In the genomic region with DNA sequence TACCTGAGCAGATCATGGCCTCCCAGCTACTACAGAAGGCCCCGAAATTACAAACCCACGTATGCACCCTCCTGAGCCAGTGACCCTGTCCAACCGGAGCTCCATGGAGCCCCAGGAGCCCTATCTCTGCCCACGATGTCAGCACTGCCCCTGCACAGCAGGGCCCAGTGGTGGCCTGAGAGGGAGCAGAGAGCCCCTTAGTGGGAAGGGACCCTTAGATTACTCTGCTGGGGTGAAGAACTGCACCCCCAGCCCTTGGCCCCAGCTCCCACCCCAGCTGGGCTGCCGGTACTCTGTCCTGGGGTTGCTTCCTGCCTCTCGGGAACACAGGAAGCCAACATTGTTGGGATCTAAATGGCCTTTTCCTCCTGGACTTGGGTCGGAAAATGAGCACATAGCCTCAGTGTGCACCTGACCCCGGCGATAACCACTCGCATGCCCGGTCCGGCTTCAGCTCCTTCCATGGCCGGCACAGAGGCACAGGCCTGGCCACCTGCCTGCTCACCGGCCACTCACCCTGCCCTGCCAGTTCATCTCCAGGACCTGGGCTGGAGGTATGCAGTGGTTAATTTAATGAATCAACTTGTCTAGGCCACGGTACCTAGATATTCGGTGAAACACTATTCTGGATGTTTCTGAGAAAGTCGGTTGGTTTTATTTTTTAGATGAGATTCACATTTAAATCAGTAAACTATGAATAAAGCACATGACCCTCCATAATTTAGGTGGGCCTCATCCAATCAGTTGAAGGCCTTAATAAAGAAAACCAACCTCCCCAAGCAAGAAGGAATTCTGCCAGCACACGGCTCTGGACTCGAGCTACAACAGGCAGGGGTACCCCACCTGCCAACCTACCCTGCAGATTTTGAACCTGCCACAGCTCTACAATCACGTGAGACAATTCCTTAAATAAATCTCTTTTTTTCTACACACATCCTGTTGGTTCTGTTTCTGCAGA, we compare ENCODE assay signal across 28 cellular contexts. TPM values are rescaled to one million over a fixed set of nuclear protein-coding genes. Genes with fewer than 3 reads are reported as not detected.
DNase-seq lines count a peak whose midpoint lies in the region; ATAC-seq and TF ChIP-seq lines count a peak whose summit lies in the region.
"Had no signal": no experiment of that assay in that cellular context is flagged by ENCODE, and none has a peak within 500 bp of the region (broad histone marks: within the 10 kb centered on the region; RNA-seq: fewer than 3 reads in every experiment).

No MANE protein-coding gene starts in this region.

- H3K27ac Mint-ChIP-seq in activated naive CD4-positive, alpha-beta T cell treated with anti-CD3 and anti-CD28 coated beads, Interleukin-2, amount 50 U/mL, for 72 hours = no peak overlapping the region
- H3K27ac Mint-ChIP-seq: activated naive CD8-positive, alpha-beta T cell treated with anti-CD3 and anti-CD28 coated beads, Interleukin-2, amount 10 ng/mL, durations not matched to agents 7 days and 5 days; B cell; T-helper 2 cell treated with Interferon-gamma antibody and Interleukin-4, amounts not matched to agents 5 μg/mL and 100 μg/mL, for 36 hours had no signal

- intact Hi-C loops in right cardiac atrium (cut with DNase I) = loop anchor here (5.0 to 10.0 kb wide), 5 partner anchors 36 to 99 kb away; no protein-coding TSS in a partner anchor
- intact Hi-C loops in cardiac septum (cut with DNase I) = no loop called here
- intact Hi-C loops in right lobe of liver (cut with DNase I) = loop anchor here in 1 of 2 donors (10.0 kb wide), 2 partner anchors 49 to 89 kb away; no protein-coding TSS in a partner anchor
- intact Hi-C loops in sciatic nerve (cut with DNase I) = no loop called here
- intact Hi-C loops in vagina (cut with DNase I) = no loop called here

- H3K36me3 Mint-ChIP-seq in activated naive CD4-positive, alpha-beta T cell treated with anti-CD3 and anti-CD28 coated beads, Interleukin-2, amount 50 U/mL, for 72 hours = no peaks in the 10 kb centered on the region
- H3K36me3 Mint-ChIP-seq: activated naive CD8-positive, alpha-beta T cell treated with anti-CD3 and anti-CD28 coated beads, Interleukin-2, amount 10 ng/mL, durations not matched to agents 7 days and 5 days had no signal

- TF ChIP-seq POLR2A in right lobe of liver (IDR thresholded peaks at IDR 0.05) (no peak), vagina (IDR thresholded peaks at IDR 0.05) (no peak)

- H3K9me3 ChIP-seq in right cardiac atrium (ENCODE audit: control insufficient read depth, low read length) (no peaks in the 10 kb centered on the region), right lobe of liver (no peaks in the 10 kb centered on the region), vagina (no peaks in the 10 kb centered on the region)
- H3K9me3 ChIP-seq: tibial artery had no signal

- peak in 1 of 2 donors; percentile 39 for ATAC-seq in right cardiac atrium
- ATAC-seq in right lobe of liver = peak in 3 of 4 donors; percentile 8 to 14 (median 9)
- ATAC-seq in sciatic nerve = no peak
- no peak for ATAC-seq in activated naive CD4-positive, alpha-beta T cell treated with anti-CD3 and anti-CD28 coated beads, Interleukin-2, amount 50 U/mL, for 72 hours
- no peak for ATAC-seq in GM18907 (IDR thresholded peaks at IDR 0.05; ENCODE audit: unreplicated experiment)
- ATAC-seq: GM12878; PC-3; stimulated activated naive CD8-positive, alpha-beta T cell treated with anti-CD3 and anti-CD28 coated beads, Interleukin-15, Interleukin-2, amounts not matched to agents 100 U/mL and 50 U/mL, for 24 hours had no signal

- peaks cover 33% of the 10 kb centered on the region for H3K4me1 ChIP-seq in right cardiac atrium (ENCODE audit: control insufficient read depth, insufficient read depth, low read length)
- H3K4me1 ChIP-seq in right lobe of liver = peaks cover 0 to 11% (median 5%) of the 10 kb centered on the region in 4 donors
- H3K4me1 ChIP-seq in vagina = peaks cover 46% of the 10 kb centered on the region

- DNase-seq in right cardiac atrium (peak in 1 of 3 donors; percentile 76), cardiac septum (ENCODE audit: low spot score) (no peak), right lobe of liver (no peak), sciatic nerve (ENCODE audit: low spot score) (peak; percentile 58), vagina (ENCODE audit: extremely low spot score in 2 of 2) (no peak), NCI-H446 treated with DMSO at 0.1 percent for 48 hours (lab: John Stamatoyannopoulos, UW) (no peak)
- no peak for DNase-seq in activated naive CD4-positive, alpha-beta T cell treated with anti-CD3 and anti-CD28 coated beads, Interleukin-2, amount 50 U/mL, for 72 hours (ENCODE audit: low spot score in 2 of 2)
- DNase-seq: activated CD4-positive, alpha-beta T cell treated with anti-CD3 and anti-CD28 coated beads for 4 hours; activated CD8-positive, alpha-beta memory T cell treated with anti-CD3 and anti-CD28 coated beads for 24 hours; activated effector memory CD4-positive, alpha-beta T cell treated with anti-CD3 and anti-CD28 coated beads, Interleukin-2, amount 50 U/mL, for 16 hours; activated naive CD8-positive, alpha-beta T cell treated with anti-CD3 and anti-CD28 coated beads, Interleukin-2, amount 10 ng/mL, durations not matched to agents 7 days and 5 days; activated T-cell treated with anti-CD3 and anti-CD28 coated beads, Interleukin-2, amount 50 U/mL, for 1 hour; DMS 273 treated with DMSO at 0.1 percent for 48 hours; EL; kidney glomerular epithelial cell; NCI-H1048; NCI-H1694 treated with DMSO at 0.1 percent for 48 hours; NCI-H524 treated with DMSO at 0.1 percent for 48 hours; PC-3; SHP77; stimulated activated naive CD8-positive, alpha-beta T cell treated with anti-CD3 and anti-CD28 coated beads, Interleukin-15, Interleukin-2, amounts not matched to agents 100 U/mL and 50 U/mL, for 24 hours had no signal

- H3K27me3 ChIP-seq in right cardiac atrium (ENCODE audit: control insufficient read depth, insufficient read depth) = no peaks in the 10 kb centered on the region
- H3K27me3 ChIP-seq in right lobe of liver = no peaks in the 10 kb centered on the region
- H3K27me3 ChIP-seq in vagina = no peaks in the 10 kb centered on the region
- H3K27me3 ChIP-seq: tibial artery had no signal

- 74% methylated on average over 20 of the region's 20 CpGs for WGBS in right cardiac atrium
- WGBS in right lobe of liver (ENCODE audit: insufficient coverage, low coverage, low lambda C conversion rate, missing lambda C conversion rate) = 75% methylated on average over 7 of the region's 20 CpGs

- no peak for TF ChIP-seq CTCF in right lobe of liver (IDR thresholded peaks at IDR 0.05)
- no peak for TF ChIP-seq CTCF in vagina (IDR thresholded peaks at IDR 0.05)

- H3K27ac ChIP-seq in right cardiac atrium (ENCODE audit: low read length) = peak overlapping the region; percentile 65
- peak overlapping the region in 1 of 3 donors; percentile 28 for H3K27ac ChIP-seq in right lobe of liver
- peak overlapping the region; percentile 27 for H3K27ac ChIP-seq in vagina

- H3K4me3 ChIP-seq in right cardiac atrium (ENCODE audit: low read length) (no peak overlapping the region), right lobe of liver (no peak overlapping the region), vagina (no peak overlapping the region)
- H3K4me3 ChIP-seq: GM12878, tibial artery had no signal

- H3K36me3 ChIP-seq in right lobe of liver (no peaks in the 10 kb centered on the region), vagina (peaks cover 0 to 4% of the 10 kb centered on the region in 2 donors)

- H3K9me3 Mint-ChIP-seq in activated naive CD4-positive, alpha-beta T cell treated with anti-CD3 and anti-CD28 coated beads, Interleukin-2, amount 50 U/mL, for 72 hours = no peaks in the 10 kb centered on the region
- H3K9me3 Mint-ChIP-seq: activated naive CD8-positive, alpha-beta T cell treated with anti-CD3 and anti-CD28 coated beads, Interleukin-2, amount 10 ng/mL, durations not matched to agents 7 days and 5 days; nephron; T-helper 2 cell treated with Interferon-gamma antibody and Interleukin-4, amounts not matched to agents 5 μg/mL and 100 μg/mL, for 36 hours had no signal

RNA-seq across cellular contexts. Expression of gene TNS1, which starts 19.2 kb away (rescaled TPM):
- total RNA-seq in right cardiac atrium (100 to 1,000 TPM; 442 to 647 (median 536) TPM), cardiac septum (870 TPM), right lobe of liver (100 to 1,000 TPM in 3 of 6 experiments, 10 to 100 TPM in 3; 68.4 to 209 (median 99.2) TPM), sciatic nerve (703 TPM), vagina (216 TPM)
- polyA plus RNA-seq in right cardiac atrium = 243 TPM
- total RNA-seq in activated naive CD4-positive, alpha-beta T cell treated with anti-CD3 and anti-CD28 coated beads, Interleukin-2, amount 50 U/mL, for 72 hours = 1 to 10 TPM in 1 of 2 donors, under 1 TPM in 1; 0.27 to 5.1 TPM
- polyA plus RNA-seq: CD8-positive, alpha-beta memory T cell had no signal

Comparison
In these comparisons a context has a peak if more than half of its experiments do, and no peak if none do; other contexts are left out.
1. intact Hi-C loops: an anchor here in right cardiac atrium (5.0 to 10.0 kb wide); none called in cardiac septum, sciatic nerve and vagina.
2. ATAC-seq: peak in right lobe of liver (3 of 4); none in sciatic nerve (single experiment), activated naive CD4-positive, alpha-beta T cell treated with anti-CD3 and anti-CD28 coated beads, Interleukin-2, amount 50 U/mL, for 72 hours (0 of 2) and GM18907 (single experiment).
3. RNA of gene TNS1, which starts 19.2 kb away (total RNA-seq): 870 TPM in cardiac septum (single experiment), 703 TPM in sciatic nerve (single experiment), 442 to 647 TPM in right cardiac atrium, 216 TPM in vagina (single experiment) and 68.4 to 209 TPM in right lobe of liver; 0.27 to 5.1 TPM in activated naive CD4-positive, alpha-beta T cell treated with anti-CD3 and anti-CD28 coated beads, Interleukin-2, amount 50 U/mL, for 72 hours; every median in the first group is over 10 times any median in the second.